In genomic region chr10:74058658-74059057, GRCh38 we compare ENCODE assay signal across 8 cellular contexts.
DNase-seq lines count a peak whose midpoint lies in the region; ATAC-seq and TF ChIP-seq lines count a peak whose summit lies in the region.

No MANE protein-coding gene starts in this region.

- H3K36me3 ChIP-seq in heart left ventricle = peaks cover 0 to 11% (median 3%) of the 10 kb centered on the region in 9 donors

- peaks cover 3 to 72% (median 39%) of the 10 kb centered on the region in 12 donors for H3K4me1 ChIP-seq in heart left ventricle

- intact Hi-C loops in heart left ventricle (cut with DNase I) (loop anchor here in 5 of 10 donors (5.0 to 10.0 kb wide), 3 partner anchors 54 to 171 kb away; partner anchors contain the start of gene VCL (in 1 of the 5)), Right ventricle myocardium superior (cut with DNase I) (no loop called here)

- H3K4me3 Mint-ChIP-seq in stimulated activated naive CD8-positive, alpha-beta T cell treated with anti-CD3 and anti-CD28 coated beads, Interleukin-15, amount 100 ng/mL, for 72 hours = no peak overlapping the region

- TF ChIP-seq POLR2A in heart left ventricle (IDR thresholded peaks at IDR 0.05) = no peak

- peak in 2 of 4 donors; percentile 28 to 58 for ATAC-seq in heart left ventricle
- no peak for ATAC-seq in Right ventricle myocardium superior (ENCODE audit: poor library complexity)
- peak; percentile 29 for ATAC-seq in stimulated activated naive CD8-positive, alpha-beta T cell treated with anti-CD3 and anti-CD28 coated beads, Interleukin-15, amount 100 ng/mL, for 72 hours
- no peak for ATAC-seq in HG03108 (IDR thresholded peaks at IDR 0.05; ENCODE audit: unreplicated experiment)

- peaks cover 6 to 7% of the 10 kb centered on the region in 2 donors for H3K9me3 Mint-ChIP-seq in stimulated activated naive CD8-positive, alpha-beta T cell treated with anti-CD3 and anti-CD28 coated beads, Interleukin-15, amount 100 ng/mL, for 72 hours

- peaks cover 38% of the 10 kb centered on the region for H3K4me1 Mint-ChIP-seq in stimulated activated naive CD8-positive, alpha-beta T cell treated with anti-CD3 and anti-CD28 coated beads, Interleukin-15, amount 100 ng/mL, for 72 hours

- H3K9me3 ChIP-seq in heart left ventricle = peaks cover 0 to 8% (median 2%) of the 10 kb centered on the region in 12 donors

- 46 to 53% (median 50%) methylated on average over 7 of the region's 7 CpGs for WGBS in heart left ventricle, 4 donors

- H3K27me3 ChIP-seq in heart left ventricle = no peaks in the 10 kb centered on the region

- no peak overlapping the region for H3K4me3 ChIP-seq in heart left ventricle

- DNase-seq in heart left ventricle = no peak
- no peak for DNase-seq in Right ventricle myocardium superior
- DNase-seq in NCI-H748 (lab: John Stamatoyannopoulos, UW; ENCODE audit: unreplicated experiment) = peak; percentile 64
- DNase-seq in epithelial cell of prostate (ENCODE audit: low read depth, low spot score) = no peak
- DNase-seq in stimulated activated naive CD8-positive, alpha-beta T cell treated with anti-CD3 and anti-CD28 coated beads, Interleukin-15, amount 100 ng/mL, for 72 hours = no peak
- no peak for DNase-seq in middle frontal gyrus (ENCODE audit: extremely low spot score, low spot score)
- DNase-seq in medulla oblongata (ENCODE audit: extremely low spot score) = no peak

- no peaks in the 10 kb centered on the region for H3K27me3 Mint-ChIP-seq in stimulated activated naive CD8-positive, alpha-beta T cell treated with anti-CD3 and anti-CD28 coated beads, Interleukin-15, amount 100 ng/mL, for 72 hours

- H3K27ac Mint-ChIP-seq in stimulated activated naive CD8-positive, alpha-beta T cell treated with anti-CD3 and anti-CD28 coated beads, Interleukin-15, amount 100 ng/mL, for 72 hours = no peak overlapping the region

- peak in 5 of 12 donors; percentile 13 to 41 (median 26) for TF ChIP-seq CTCF in heart left ventricle (IDR thresholded peaks at IDR 0.05)

- H3K27ac ChIP-seq in heart left ventricle (peak overlapping the region in 10 of 12 donors; percentile 15 to 86 (median 68)), epithelial cell of prostate (peak overlapping the region; percentile 87)
